9 cellular contexts compared by ENCODE assay signal in the genomic region with DNA sequence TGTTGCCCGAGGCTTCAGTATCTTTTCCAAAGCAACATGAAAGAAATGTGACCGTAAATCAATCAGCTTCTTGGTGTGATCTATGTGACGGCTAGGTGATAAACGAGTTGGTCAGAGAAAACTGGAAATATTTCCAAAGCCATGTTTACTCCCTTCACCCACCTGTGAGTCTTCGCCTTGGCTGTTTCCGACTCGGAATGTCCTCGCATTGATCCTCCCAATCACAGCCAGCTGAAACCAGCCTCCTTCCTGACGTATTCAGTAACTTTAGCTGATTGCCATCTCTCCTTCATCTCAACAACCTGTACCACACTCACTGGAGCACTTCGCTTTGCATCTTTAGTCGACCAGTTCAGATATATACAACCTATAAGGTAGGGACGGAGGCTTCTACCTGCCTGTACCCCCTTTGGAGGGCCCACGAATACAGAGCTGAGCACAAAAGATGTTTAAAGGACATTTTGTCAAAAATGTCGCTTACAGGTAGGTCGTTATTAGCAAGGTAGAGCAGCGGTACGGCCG. TPM values are rescaled to one million over a fixed set of nuclear protein-coding genes. Genes with fewer than 3 reads are reported as not detected.
DNase-seq lines count a peak whose midpoint lies in the region; ATAC-seq and TF ChIP-seq lines count a peak whose summit lies in the region.
"Had no signal": no experiment of that assay in that cellular context is flagged by ENCODE, and none has a peak within 500 bp of the region (broad histone marks: within the 10 kb centered on the region; RNA-seq: fewer than 3 reads in every experiment).

No MANE protein-coding gene starts in this region.

- H3K18ac ChIP-seq in trophoblast cell (ENCODE audit: low read length): no peak overlapping the region

- H4K91ac ChIP-seq in trophoblast cell (ENCODE audit: low read depth, low read length): peak overlapping the region; percentile 78

- H3K4me2 ChIP-seq in trophoblast cell (ENCODE audit: low read length): peak overlapping the region; percentile 86

- no peaks in the 10 kb centered on the region for H3K9me3 ChIP-seq in trophoblast cell (ENCODE audit: insufficient read depth, low read depth, low read length)

- no peak overlapping the region for H3K27ac ChIP-seq in trophoblast cell (ENCODE audit: low read depth, low read length)

- TF ChIP-seq CTCF in glutamatergic neuron (IDR thresholded peaks at IDR 0.05; ENCODE audit: partially characterized antibody, unreplicated experiment): no peak

- peak overlapping the region; percentile 24 for H3K4ac ChIP-seq in trophoblast cell (ENCODE audit: low read depth, low read length)

- no peak overlapping the region for H2BK5ac ChIP-seq in trophoblast cell (ENCODE audit: low read depth, low read length, poor library complexity)

- peak; percentile 27 for DNase-seq in AG08395 (ENCODE audit: low spot score)
- peak; percentile 55 for DNase-seq in H7
- no peak for DNase-seq in activated CD4-positive, alpha-beta memory T cell treated with anti-CD3 and anti-CD28 coated beads, Interleukin-2, amount 10 ng/mL, durations not matched to agents 7 days and 5 days
- no peak for DNase-seq in glutamatergic neuron
- peak in 1 of 2 donors; percentile 44 for DNase-seq in trophoblast cell
- DNase-seq in NCI-H345 (lab: John Stamatoyannopoulos, UW): no peak

- H3K36me3 ChIP-seq in H7 (replicated peaks; ENCODE audit: control insufficient read depth, insufficient read depth, low read length) (peaks cover 30% of the 10 kb centered on the region), trophoblast cell (ENCODE audit: control insufficient read depth in 1 of 2, insufficient read depth in 2 of 2, low read length in 2 of 2) (peaks cover 13 to 33% of the 10 kb centered on the region in 2 experiments)

- H3K27me3 ChIP-seq in H7 (ENCODE audit: control insufficient read depth, insufficient read depth, low read length) (no peaks in the 10 kb centered on the region), trophoblast cell (ENCODE audit: insufficient read depth, low read length) (no peaks in the 10 kb centered on the region)

- peaks cover 52% of the 10 kb centered on the region for H3K4me1 Mint-ChIP-seq in activated CD4-positive, alpha-beta memory T cell treated with anti-CD3 and anti-CD28 coated beads, Interleukin-2, amount 10 ng/mL, durations not matched to agents 7 days and 5 days
- peaks cover 5% of the 10 kb centered on the region for H3K4me1 Mint-ChIP-seq in glutamatergic neuron (ENCODE audit: low read depth, unreplicated experiment)

- WGBS in trophoblast cell (ENCODE audit: extremely low coverage, insufficient coverage, insufficient read length): no CpG with 5 or more reads among the region's 18 CpGs

- POLR2A ChIA-PET in activated CD4-positive, alpha-beta memory T cell treated with anti-CD3 and anti-CD28 coated beads, Interleukin-2, amount 10 ng/mL, durations not matched to agents 7 days and 5 days (lab: Charles Lee): interaction anchor here (0.7 to 3.1 kb wide), 8 partner anchors 11 to 202 kb away, joined by 3 to 18 read pairs (median 4); a partner anchor contains a TSS

- H2AK5ac ChIP-seq in trophoblast cell (ENCODE audit: low read length): no peak overlapping the region

- ATAC-seq in HG02678 (IDR thresholded peaks at IDR 0.05; ENCODE audit: unreplicated experiment) (no peak), HG02798 (IDR thresholded peaks at IDR 0.05; ENCODE audit: poor library complexity, unreplicated experiment) (no peak)

- peaks cover 3% of the 10 kb centered on the region for H3K79me1 ChIP-seq in trophoblast cell (ENCODE audit: low read length)

- H3K9ac ChIP-seq in trophoblast cell (ENCODE audit: low read length): peak overlapping the region; percentile 39

- peak overlapping the region; percentile 80 for H3K27ac Mint-ChIP-seq in activated CD4-positive, alpha-beta memory T cell treated with anti-CD3 and anti-CD28 coated beads, Interleukin-2, amount 10 ng/mL, durations not matched to agents 7 days and 5 days
- H3K27ac Mint-ChIP-seq in glutamatergic neuron (ENCODE audit: unreplicated experiment): peak overlapping the region; percentile 94

- H3K14ac ChIP-seq in trophoblast cell (ENCODE audit: low read length): peak overlapping the region; percentile 98

- H4K8ac ChIP-seq in trophoblast cell (ENCODE audit: low read depth, low read length): peak overlapping the region; percentile 5

- H2BK120ac ChIP-seq in trophoblast cell (ENCODE audit: insufficient read depth, low read length, poor library complexity): no peak overlapping the region

- H3K4me3 ChIP-seq in H7 (ENCODE audit: insufficient read depth, low read depth, low read length) (peak overlapping the region; percentile 54), trophoblast cell (ENCODE audit: low read depth, low read length) (peak overlapping the region; percentile 89)

- peaks cover 4% of the 10 kb centered on the region for H3K79me2 ChIP-seq in trophoblast cell (ENCODE audit: control insufficient read depth, insufficient read depth, low read length, poor library complexity)

- H3K36me3 Mint-ChIP-seq in activated CD4-positive, alpha-beta memory T cell treated with anti-CD3 and anti-CD28 coated beads, Interleukin-2, amount 10 ng/mL, durations not matched to agents 7 days and 5 days (ENCODE audit: low read depth): peaks cover 51% of the 10 kb centered on the region
- no peaks in the 10 kb centered on the region for H3K36me3 Mint-ChIP-seq in glutamatergic neuron (ENCODE audit: unreplicated experiment)

- no peaks in the 10 kb centered on the region for H3K27me3 Mint-ChIP-seq in activated CD4-positive, alpha-beta memory T cell treated with anti-CD3 and anti-CD28 coated beads, Interleukin-2, amount 10 ng/mL, durations not matched to agents 7 days and 5 days
- H3K27me3 Mint-ChIP-seq in glutamatergic neuron (ENCODE audit: unreplicated experiment): peaks cover 6% of the 10 kb centered on the region

- H2BK12ac ChIP-seq in trophoblast cell (ENCODE audit: low read length): no peak overlapping the region

- no peak overlapping the region for H3K23ac ChIP-seq in trophoblast cell (ENCODE audit: low read length)

- peak overlapping the region; percentile 11 for H2AFZ ChIP-seq in trophoblast cell (ENCODE audit: insufficient read depth, low read length, poor library complexity)

- CTCF ChIA-PET in activated CD4-positive, alpha-beta memory T cell treated with anti-CD3 and anti-CD28 coated beads, Interleukin-2, amount 10 ng/mL, durations not matched to agents 7 days and 5 days (lab: Charles Lee): interaction anchor here (0.7 to 2.8 kb wide), 6 partner anchors 8 to 186 kb away, joined by 3 to 11 read pairs (median 6); a partner anchor contains a TSS

- H4K12ac ChIP-seq in trophoblast cell (ENCODE audit: low read depth, low read length): peak overlapping the region; percentile 99

- H3K9me3 Mint-ChIP-seq in activated CD4-positive, alpha-beta memory T cell treated with anti-CD3 and anti-CD28 coated beads, Interleukin-2, amount 10 ng/mL, durations not matched to agents 7 days and 5 days: no peaks in the 10 kb centered on the region
- peaks cover 6% of the 10 kb centered on the region for H3K9me3 Mint-ChIP-seq in glutamatergic neuron (ENCODE audit: unreplicated experiment)

- peaks cover 6 to 10% of the 10 kb centered on the region in 2 experiments for H3K4me1 ChIP-seq in trophoblast cell (ENCODE audit: control insufficient read depth in 1 of 2, insufficient read depth in 2 of 2, low read length in 2 of 2)

- H3K4me3 Mint-ChIP-seq in activated CD4-positive, alpha-beta memory T cell treated with anti-CD3 and anti-CD28 coated beads, Interleukin-2, amount 10 ng/mL, durations not matched to agents 7 days and 5 days: peak overlapping the region; percentile 75
- peak overlapping the region; percentile 96 for H3K4me3 Mint-ChIP-seq in glutamatergic neuron (ENCODE audit: unreplicated experiment)

RNA-seq across cellular contexts. Expression of a gene that starts 7.2 kb away (rescaled TPM):
- 1,833 and 2,305 TPM in 2 replicates for total RNA-seq in H7 (2014; rRNA removed; shearing (Covaris generic))
- total RNA-seq in activated CD4-positive, alpha-beta memory T cell treated with anti-CD3 and anti-CD28 coated beads, Interleukin-2, amount 10 ng/mL, durations not matched to agents 7 days and 5 days: 1,000 to 10,000 TPM; 1,912 to 1,913 TPM
- 941 TPM for total RNA-seq in glutamatergic neuron (ENCODE audit: unreplicated experiment)
- polyA plus RNA-seq in trophoblast cell (2013): 4,392 and 4,726 TPM in 2 replicates

RNA-seq across cellular contexts. Expression of a gene that starts 21.8 kb away (rescaled TPM):
- total RNA-seq in H7 (2014; rRNA removed; shearing (Covaris generic)): not detected in 2 replicates
- under 1 TPM in 1 of 2 experiments, not detected in 1; 0.18 TPM for total RNA-seq in activated CD4-positive, alpha-beta memory T cell treated with anti-CD3 and anti-CD28 coated beads, Interleukin-2, amount 10 ng/mL, durations not matched to agents 7 days and 5 days
- not detected for total RNA-seq in glutamatergic neuron (ENCODE audit: unreplicated experiment)
- 0.07 and 0.12 TPM in 2 replicates for polyA plus RNA-seq in trophoblast cell (2013)

RNA-seq across cellular contexts. Expression of a gene that starts 36.2 kb away (rescaled TPM):
- not detected in 2 replicates for total RNA-seq in H7 (2014; rRNA removed; shearing (Covaris generic))
- not detected for total RNA-seq in activated CD4-positive, alpha-beta memory T cell treated with anti-CD3 and anti-CD28 coated beads, Interleukin-2, amount 10 ng/mL, durations not matched to agents 7 days and 5 days
- not detected for total RNA-seq in glutamatergic neuron (ENCODE audit: unreplicated experiment)
- not detected in 2 replicates for polyA plus RNA-seq in trophoblast cell (2013)
- total RNA-seq: lung microvascular endothelial cell had no signal

RNA-seq across cellular contexts. Expression of a gene that starts 59.9 kb away (rescaled TPM):
- 18.6 and 32.8 TPM in 2 replicates for total RNA-seq in H7 (2014; rRNA removed; shearing (Covaris generic))
- 10 to 100 TPM; 63.5 to 64.0 TPM for total RNA-seq in activated CD4-positive, alpha-beta memory T cell treated with anti-CD3 and anti-CD28 coated beads, Interleukin-2, amount 10 ng/mL, durations not matched to agents 7 days and 5 days
- 51.7 TPM for total RNA-seq in glutamatergic neuron (ENCODE audit: unreplicated experiment)
- 60.7 and 61.4 TPM in 2 replicates for polyA plus RNA-seq in trophoblast cell (2013)

Comparison
In these comparisons a context has a peak if more than half of its experiments do, and no peak if none do; other contexts are left out.
1. DNase-seq: peak in AG08395 (single experiment) and H7 (single experiment); none in activated CD4-positive, alpha-beta memory T cell treated with anti-CD3 and anti-CD28 coated beads, Interleukin-2, amount 10 ng/mL, durations not matched to agents 7 days and 5 days (single experiment), glutamatergic neuron (single experiment) and NCI-H345 (single experiment).